In genomic region chr3:149815728-149816127, GRCh38 we compare ENCODE assay signal across 15 cellular contexts. TPM values are rescaled to one million over a fixed set of nuclear protein-coding genes. Genes with fewer than 3 reads are reported as not detected.
DNase-seq lines count a peak whose midpoint lies in the region; ATAC-seq and TF ChIP-seq lines count a peak whose summit lies in the region.
"Had no signal": no experiment of that assay in that cellular context is flagged by ENCODE, and none has a peak within 500 bp of the region (broad histone marks: within the 10 kb centered on the region; RNA-seq: fewer than 3 reads in every experiment).

No MANE protein-coding gene starts in this region.

- H3K4me3 ChIP-seq in breast epithelium (no peak overlapping the region), mammary epithelial cell (replicated peaks in 1 of 3; ENCODE audit: insufficient read depth in 1 of 3, low read depth in 2 of 3, low read length in 3 of 3) (no peak overlapping the region), transverse colon (no peak overlapping the region)

- BruUV-seq in MCF 10A (replicated peaks; lab: Mats Ljungman, UMichigan), result no TSS peak
- BruUV-seq in mammary epithelial cell (replicated peaks; lab: Mats Ljungman, UMichigan), result no TSS peak

- in situ Hi-C loops in mammary epithelial cell (cut with MboI; ENCODE audit: low sequenced_read_pairs in 2 of 2) (no loop called here), transverse colon (cut with MboI; ENCODE audit: low pct_ligation_motif_present in 1 of 4, low pct_unique_long_range_greater_than_20kb in 1 of 4, low sequenced_read_pairs in 3 of 4) (no loop called here)

- TF ChIP-seq CTCF in MCF 10A (IDR thresholded peaks at IDR 0.05; ENCODE audit: unreplicated experiment), result no peak
- no peak for TF ChIP-seq CTCF in breast epithelium (IDR thresholded peaks at IDR 0.05)
- no peak for TF ChIP-seq CTCF in mammary epithelial cell (conservative IDR thresholded peaks at IDR 0.05 in 1 of 2, IDR thresholded peaks at IDR 0.05 in 1 of 2; ENCODE audit: extremely low read depth in 1 of 2, insufficient read depth in 1 of 2, low read depth in 1 of 2, low read length in 2 of 2)
- TF ChIP-seq CTCF in natural killer cell (IDR thresholded peaks at IDR 0.05), result no peak
- TF ChIP-seq CTCF in transverse colon (IDR thresholded peaks at IDR 0.05), result no peak

- H3K36me3 ChIP-seq in breast epithelium, result no peaks in the 10 kb centered on the region
- no peaks in the 10 kb centered on the region for H3K36me3 ChIP-seq in mammary epithelial cell (ENCODE audit: insufficient read depth, low read length)
- no peaks in the 10 kb centered on the region for H3K36me3 ChIP-seq in transverse colon

- peak overlapping the region; percentile 90 for H3K27ac Mint-ChIP-seq in MCF 10A (ENCODE audit: low read depth, unreplicated experiment)
- H3K27ac Mint-ChIP-seq in natural killer cell, result no peak overlapping the region
- H3K27ac Mint-ChIP-seq: activated CD8-positive, alpha-beta T cell treated with anti-CD3 and anti-CD28 coated beads for 36 hours had no signal

- H3K4me3 Mint-ChIP-seq in MCF 10A (ENCODE audit: unreplicated experiment) (peak overlapping the region; percentile 43), natural killer cell (peak overlapping the region; percentile 26)

- H3K36me3 Mint-ChIP-seq in MCF 10A (ENCODE audit: insufficient read depth, unreplicated experiment) (no peaks in the 10 kb centered on the region), natural killer cell (no peaks in the 10 kb centered on the region)

- peaks cover 44% of the 10 kb centered on the region for H3K4me1 Mint-ChIP-seq in MCF 10A (ENCODE audit: insufficient read depth, unreplicated experiment)
- peaks cover 68 to 71% of the 10 kb centered on the region in 2 donors for H3K4me1 Mint-ChIP-seq in natural killer cell

- H3K9ac ChIP-seq in mammary epithelial cell (ENCODE audit: insufficient read depth, low read length), result no peak overlapping the region

- WGBS in mammary epithelial cell (ENCODE audit: low coverage, missing lambda C conversion rate), result 94% methylated on average over 2 of the region's 3 CpGs
- WGBS in transverse colon (ENCODE audit: low coverage in 1 of 2), 2 donors, result 69 to 75% methylated on average over 3 of the region's 3 CpGs

- H3K27me3 Mint-ChIP-seq in MCF 10A (ENCODE audit: insufficient read depth, unreplicated experiment), result no peaks in the 10 kb centered on the region
- no peaks in the 10 kb centered on the region for H3K27me3 Mint-ChIP-seq in natural killer cell (ENCODE audit: low read depth in 2 of 2)
- H3K27me3 Mint-ChIP-seq: activated CD8-positive, alpha-beta T cell treated with anti-CD3 and anti-CD28 coated beads for 36 hours had no signal

- intact Hi-C loops in MCF 10A (cut with micrococcal nuclease) (no loop called here), breast epithelium (cut with DNase I; ENCODE audit: low total_unique reads) (no loop called here), mammary epithelial cell (cut with micrococcal nuclease) (no loop called here), natural killer cell (cut with micrococcal nuclease) (no loop called here), transverse colon (cut with DNase I; ENCODE audit: low total_unique reads) (no loop called here)

- H3K9me3 ChIP-seq in breast epithelium (no peaks in the 10 kb centered on the region), mammary epithelial cell (replicated peaks; ENCODE audit: insufficient read depth, low read length) (no peaks in the 10 kb centered on the region), transverse colon (no peaks in the 10 kb centered on the region)

- H3K9me3 Mint-ChIP-seq in MCF 10A (ENCODE audit: unreplicated experiment) (no peaks in the 10 kb centered on the region), natural killer cell (no peaks in the 10 kb centered on the region)
- H3K9me3 Mint-ChIP-seq: activated CD8-positive, alpha-beta T cell treated with anti-CD3 and anti-CD28 coated beads for 36 hours had no signal

- no peaks in the 10 kb centered on the region for H3K27me3 ChIP-seq in breast epithelium
- no peaks in the 10 kb centered on the region for H3K27me3 ChIP-seq in mammary epithelial cell (ENCODE audit: insufficient read depth, low read length)
- H3K27me3 ChIP-seq in transverse colon, result no peaks in the 10 kb centered on the region

- no peak for ATAC-seq in natural killer cell
- ATAC-seq: activated CD8-positive, alpha-beta T cell treated with anti-CD3 and anti-CD28 coated beads for 36 hours had no signal

- peaks cover 0 to 23% of the 10 kb centered on the region in 2 donors for H3K4me1 ChIP-seq in breast epithelium
- H3K4me1 ChIP-seq in mammary epithelial cell (ENCODE audit: insufficient read depth, low read length), result peaks cover 41% of the 10 kb centered on the region
- peaks cover 16 to 60% (median 39%) of the 10 kb centered on the region in 4 donors for H3K4me1 ChIP-seq in transverse colon

- no peak for TF ChIP-seq EP300 in transverse colon (IDR thresholded peaks at IDR 0.05; ENCODE audit: low read depth)

- TF ChIP-seq POLR2A in breast epithelium (IDR thresholded peaks at IDR 0.05) (no peak), transverse colon (IDR thresholded peaks at IDR 0.05) (no peak)

- dilution Hi-C loops in mammary epithelial cell (cut with HindIII; ENCODE audit: low sequenced_read_pairs), result no loop called here

- H3K27ac ChIP-seq in breast epithelium (peak overlapping the region in 1 of 2 donors; percentile 98), mammary epithelial cell (ENCODE audit: insufficient read depth, low read depth, low read length) (peak overlapping the region; percentile 96), transverse colon (peak overlapping the region in 3 of 4 donors; percentile 29 to 37 (median 30))

- no peak overlapping the region for H2AFZ ChIP-seq in mammary epithelial cell (ENCODE audit: low read depth, low read length)

- DNase-seq in MCF 10A (ENCODE audit: unreplicated experiment) (no peak), breast epithelium (ENCODE audit: low spot score in 2 of 2) (no peak), mammary epithelial cell (no peak), natural killer cell (no peak), transverse colon (no peak), GOT3 (lab: John Stamatoyannopoulos, UW) (no peak), NCI-H2029 treated with DMSO at 0.1 percent for 48 hours (lab: John Stamatoyannopoulos, UW) (no peak), dedifferentiated amniotic fluid mesenchymal stem cell (ENCODE audit: extremely low spot score) (no peak)
- DNase-seq: ACHN; activated CD8-positive, alpha-beta T cell treated with anti-CD3 and anti-CD28 coated beads for 36 hours; activated gamma-delta T cell; NCI-H1092; NCI-H2227 treated with DMSO at 0.1 percent for 48 hours; stimulated activated CD4-positive, alpha-beta T cell treated with anti-CD3 and anti-CD28 coated beads, Interleukin-4, amount 100 ng/mL, for 24 hours had no signal

- CTCF ChIA-PET in MCF 10A (lab: Yijun Ruan, JAX), result interaction anchor here (0.6 to 1.4 kb wide), 3 partner anchors 11 to 255 kb away, joined by 3 to 4 read pairs (median 3); no protein-coding TSS in a partner anchor
- CTCF ChIA-PET in mammary epithelial cell (lab: Charles Lee; ENCODE audit: low non-redundant PET), result no interaction called here

- POLR2A ChIA-PET in MCF 10A (lab: Yijun Ruan, JAX), result interaction anchor here (0.5 to 1.4 kb wide), 4 partner anchors 15 to 83 kb away, joined by 3 to 6 read pairs (median 4); no protein-coding TSS in a partner anchor

- H3K4me2 ChIP-seq in mammary epithelial cell (ENCODE audit: insufficient read depth, low read depth, low read length), result peak overlapping the region; percentile 85

- no peaks in the 10 kb centered on the region for H4K20me1 ChIP-seq in mammary epithelial cell (ENCODE audit: insufficient read depth, low read length)

- peaks cover 77% of the 10 kb centered on the region for H3K79me2 ChIP-seq in mammary epithelial cell (ENCODE audit: insufficient read depth, low read length)

RNA-seq across cellular contexts. Expression of gene RNF13, which starts 2.7 kb away (rescaled TPM):
- total RNA-seq in MCF 10A (2022), result 36.5 and 40.4 TPM in 2 replicates
- 100 to 1,000 TPM in 2 of 3 donors, 10 to 100 TPM in 1; 95.0 to 142 (median 114) TPM for total RNA-seq in breast epithelium
- 100 to 1,000 TPM in 1 of 2 donors, 10 to 100 TPM in 1; 39.7 to 105 TPM for total RNA-seq in mammary epithelial cell
- polyA plus RNA-seq in mammary epithelial cell, result 31.7 TPM
- 147 TPM for polyA minus RNA-seq in mammary epithelial cell
- 10 to 100 TPM; 57.4 to 69.7 (median 66.6) TPM for total RNA-seq in natural killer cell
- 10 to 100 TPM; 18.3 to 68.6 (median 42.8) TPM for total RNA-seq in transverse colon

RNA-seq across cellular contexts. Expression of gene ANKUB1, which starts 23.4 kb away (rescaled TPM):
- total RNA-seq in MCF 10A (2022) (not detected in 2 replicates), breast epithelium (not detected), mammary epithelial cell (under 1 TPM in 1 of 2 donors, not detected in 1; 0.17 TPM), natural killer cell (not detected), transverse colon (not detected)
- polyA plus RNA-seq in mammary epithelial cell, result 0.15 TPM
- polyA minus RNA-seq in mammary epithelial cell, result not detected
- total RNA-seq: activated CD8-positive, alpha-beta T cell treated with anti-CD3 and anti-CD28 coated beads for 36 hours; glomerular endothelial cell had no signal
